ENCODE assay signal across 9 cellular contexts in genomic region chr13:98447881-98448641, GRCh38.
A peak's percentile ranks its signal among the peaks of the same experiment; 100 is the strongest.
DNase-seq lines count a peak whose midpoint lies in the region; ATAC-seq, FAIRE-seq and TF ChIP-seq lines count a peak whose summit lies in the region.
"Had no signal": no experiment of that assay in that cellular context is flagged by ENCODE, and none has a peak within 500 bp of the region (broad histone marks: within the 10 kb centered on the region; RNA-seq: fewer than 3 reads in every experiment).

No MANE protein-coding gene starts in this region.

- H3K4me2 ChIP-seq in DND-41 (ENCODE audit: insufficient read depth, low read length) (no peak overlapping the region), astrocyte (ENCODE audit: low read length) (no peak overlapping the region), keratinocyte (ENCODE audit: control insufficient read depth, extremely low read depth, insufficient read depth, low read depth, low read length) (no peak overlapping the region)

- ATAC-seq in DND-41 (ENCODE audit: insufficient read depth, low read depth) (no peak), GM19023 (IDR thresholded peaks at IDR 0.05; ENCODE audit: unreplicated experiment) (no peak), left lobe of liver (no peak)
- ATAC-seq in natural killer cell treated with Interleukin-12 subunit alpha and Interleukin-12 subunit beta and Interleukin-15 and Interleukin-18, amount 100 ng/mL, for 72 hours, result no peak

- no peak overlapping the region for H2AFZ ChIP-seq in DND-41 (ENCODE audit: low read depth, low read length)
- no peak overlapping the region for H2AFZ ChIP-seq in astrocyte (ENCODE audit: low read depth, low read length)
- no peak overlapping the region for H2AFZ ChIP-seq in keratinocyte (ENCODE audit: control insufficient read depth, low read length)

- dilution Hi-C loops in keratinocyte (cut with MboI; ENCODE audit: extremely low pct_ligation_motif_present, low sequenced_read_pairs), result no loop called here

- peaks cover 22% of the 10 kb centered on the region for H3K36me3 Mint-ChIP-seq in astrocyte (ENCODE audit: low read depth, unreplicated experiment)
- peaks cover 10% of the 10 kb centered on the region for H3K36me3 Mint-ChIP-seq in natural killer cell treated with Interleukin-12 subunit alpha and Interleukin-12 subunit beta and Interleukin-15 and Interleukin-18, amount 100 ng/mL, for 72 hours

- H3K4me1 Mint-ChIP-seq in astrocyte (ENCODE audit: low read depth, unreplicated experiment), result peaks cover 41% of the 10 kb centered on the region
- peaks cover 8 to 19% of the 10 kb centered on the region in 2 donors for H3K4me1 Mint-ChIP-seq in natural killer cell treated with Interleukin-12 subunit alpha and Interleukin-12 subunit beta and Interleukin-15 and Interleukin-18, amount 100 ng/mL, for 72 hours (ENCODE audit: low read depth in 2 of 2)

- H3K27ac Mint-ChIP-seq in astrocyte (ENCODE audit: unreplicated experiment), result no peak overlapping the region
- peak overlapping the region in 1 of 2 donors; percentile 16 for H3K27ac Mint-ChIP-seq in natural killer cell treated with Interleukin-12 subunit alpha and Interleukin-12 subunit beta and Interleukin-15 and Interleukin-18, amount 100 ng/mL, for 72 hours

- H3K9me3 ChIP-seq in DND-41 (ENCODE audit: insufficient read depth, low read length, severe bottlenecking) (no peaks in the 10 kb centered on the region), astrocyte (ENCODE audit: insufficient read depth, low read depth, low read length) (no peaks in the 10 kb centered on the region), keratinocyte (ENCODE audit: control insufficient read depth, low read depth, low read length) (no peaks in the 10 kb centered on the region)
- H3K9me3 ChIP-seq in effector memory CD4-positive, alpha-beta T cell (ENCODE audit: control insufficient read depth, low read length), result no peaks in the 10 kb centered on the region
- H3K9me3 ChIP-seq: SJSA1 had no signal

- H3K9ac ChIP-seq in DND-41 (ENCODE audit: low read depth, low read length) (no peak overlapping the region), astrocyte (ENCODE audit: low read length) (no peak overlapping the region), keratinocyte (ENCODE audit: control insufficient read depth, extremely low read depth, insufficient read depth, low read length) (no peak overlapping the region)

- TF ChIP-seq CTCF in DND-41 (IDR thresholded peaks at IDR 0.05; ENCODE audit: borderline replicate concordance, extremely low read depth, low read length, poor library complexity, severe bottlenecking) (peak; percentile 39), LNCAP (IDR thresholded peaks at IDR 0.05) (peak; percentile 76), astrocyte (IDR thresholded peaks at IDR 0.05; ENCODE audit: insufficient read depth, low read depth, low read length) (peak; percentile 59), keratinocyte (optimal IDR thresholded peaks at IDR 0.05 in 1 of 3, IDR thresholded peaks at IDR 0.05 in 1 of 3, conservative IDR thresholded peaks at IDR 0.05 in 1 of 3; ENCODE audit: extremely low read depth in 1 of 3, insufficient read depth in 2 of 3, low read length in 3 of 3) (peak in 2 of 3 experiments; percentile 25 to 44)

- no peaks in the 10 kb centered on the region for H3K9me1 ChIP-seq in keratinocyte (ENCODE audit: control insufficient read depth, extremely low read depth, insufficient read depth, low read length)

- H4K20me1 ChIP-seq in DND-41 (ENCODE audit: insufficient read depth, low read length) (peaks cover 22% of the 10 kb centered on the region), astrocyte (ENCODE audit: insufficient read depth, low read length) (peaks cover 46% of the 10 kb centered on the region), keratinocyte (ENCODE audit: control insufficient read depth, extremely low read depth, insufficient read depth, low read length) (no peaks in the 10 kb centered on the region)

- 0 out of 2 replicates have a peak, but pooled peaks cover 3% of the 10 kb centered on the region for H3K79me2 ChIP-seq in DND-41 (ENCODE audit: insufficient read depth, low read length)
- H3K79me2 ChIP-seq in astrocyte (ENCODE audit: insufficient read depth, low read length), result no peaks in the 10 kb centered on the region
- peaks cover 3% of the 10 kb centered on the region for H3K79me2 ChIP-seq in keratinocyte (ENCODE audit: control insufficient read depth, insufficient read depth, low read length)

- H3K36me3 ChIP-seq in DND-41 (ENCODE audit: insufficient read depth, low read length), result peaks cover 43% of the 10 kb centered on the region
- peaks cover 20% of the 10 kb centered on the region for H3K36me3 ChIP-seq in astrocyte (ENCODE audit: insufficient read depth, low read length)
- peaks cover 23 to 35% of the 10 kb centered on the region in 2 experiments for H3K36me3 ChIP-seq in keratinocyte (ENCODE audit: control insufficient read depth in 2 of 2, extremely low read depth in 1 of 2, insufficient read depth in 2 of 2, low read length in 2 of 2)
- H3K36me3 ChIP-seq in effector memory CD4-positive, alpha-beta T cell (ENCODE audit: control insufficient read depth, insufficient read depth, low read length), result peaks cover 25% of the 10 kb centered on the region

- DNase-seq in DND-41 (no peak), astrocyte (ENCODE audit: low read depth) (peak; percentile 12), keratinocyte (ENCODE audit: low read depth, low spot score) (no peak), left lobe of liver (ENCODE audit: low spot score) (no peak)
- DNase-seq in effector memory CD4-positive, alpha-beta T cell, result no peak
- no peak for DNase-seq in natural killer cell treated with Interleukin-12 subunit alpha and Interleukin-12 subunit beta and Interleukin-15 and Interleukin-18, amount 100 ng/mL, for 72 hours (ENCODE audit: low spot score)

- FAIRE-seq in astrocyte (lab: Jason Lieb, UNC), result no peak
- FAIRE-seq in keratinocyte (lab: Jason Lieb, UNC), result no peak

- no peak overlapping the region for H3K4me3 Mint-ChIP-seq in astrocyte (ENCODE audit: unreplicated experiment)
- no peak overlapping the region for H3K4me3 Mint-ChIP-seq in natural killer cell treated with Interleukin-12 subunit alpha and Interleukin-12 subunit beta and Interleukin-15 and Interleukin-18, amount 100 ng/mL, for 72 hours

- H3K27me3 ChIP-seq in DND-41 (ENCODE audit: insufficient read depth, low read length, poor library complexity), result no peaks in the 10 kb centered on the region
- no peaks in the 10 kb centered on the region for H3K27me3 ChIP-seq in astrocyte (ENCODE audit: insufficient read depth, low read length)
- no peaks in the 10 kb centered on the region for H3K27me3 ChIP-seq in keratinocyte (ENCODE audit: control insufficient read depth, extremely low read depth, insufficient read depth, low read length)
- H3K27me3 ChIP-seq in effector memory CD4-positive, alpha-beta T cell (replicated peaks; ENCODE audit: control insufficient read depth, insufficient read depth, low read length, poor library complexity, severe bottlenecking), result no peaks in the 10 kb centered on the region
- H3K27me3 ChIP-seq: SJSA1 had no signal

- no peak overlapping the region for H3K4me3 ChIP-seq in DND-41 (ENCODE audit: low read depth in 1 of 2, low read length in 2 of 2)
- H3K4me3 ChIP-seq in astrocyte (ENCODE audit: insufficient read depth, low read depth, low read length), result no peak overlapping the region
- H3K4me3 ChIP-seq in keratinocyte (ENCODE audit: control insufficient read depth in 2 of 3, extremely low read depth in 1 of 3, insufficient read depth in 2 of 3, low read depth in 1 of 3, low read length in 3 of 3), result no peak overlapping the region
- no peak overlapping the region for H3K4me3 ChIP-seq in effector memory CD4-positive, alpha-beta T cell (ENCODE audit: insufficient read depth, low read depth, low read length, poor library complexity, severe bottlenecking)
- H3K4me3 ChIP-seq: SJSA1 had no signal

- H3K27ac ChIP-seq in DND-41 (ENCODE audit: low read length) (no peak overlapping the region), astrocyte (ENCODE audit: low read depth, low read length) (no peak overlapping the region), keratinocyte (ENCODE audit: control insufficient read depth, insufficient read depth, low read length) (no peak overlapping the region)
- no peak overlapping the region for H3K27ac ChIP-seq in effector memory CD4-positive, alpha-beta T cell (ENCODE audit: insufficient read depth, low read length, poor library complexity, severe bottlenecking)
- H3K27ac ChIP-seq: SJSA1 had no signal

- no peaks in the 10 kb centered on the region for H3K9me3 Mint-ChIP-seq in astrocyte (ENCODE audit: unreplicated experiment)
- H3K9me3 Mint-ChIP-seq in natural killer cell treated with Interleukin-12 subunit alpha and Interleukin-12 subunit beta and Interleukin-15 and Interleukin-18, amount 100 ng/mL, for 72 hours, result no peaks in the 10 kb centered on the region

- H3K4me1 ChIP-seq in DND-41 (ENCODE audit: insufficient read depth, low read length) (peaks cover 24% of the 10 kb centered on the region), astrocyte (ENCODE audit: insufficient read depth, low read length) (peaks cover 31% of the 10 kb centered on the region), keratinocyte (ENCODE audit: control insufficient read depth, extremely low read depth, insufficient read depth, low read length) (peaks cover 12% of the 10 kb centered on the region)
- H3K4me1 ChIP-seq in effector memory CD4-positive, alpha-beta T cell (ENCODE audit: control insufficient read depth, insufficient read depth, low read length, poor library complexity, severe bottlenecking), result peaks cover 16% of the 10 kb centered on the region

- no peaks in the 10 kb centered on the region for H3K27me3 Mint-ChIP-seq in astrocyte (ENCODE audit: low read depth, unreplicated experiment)
- H3K27me3 Mint-ChIP-seq in natural killer cell treated with Interleukin-12 subunit alpha and Interleukin-12 subunit beta and Interleukin-15 and Interleukin-18, amount 100 ng/mL, for 72 hours, result no peaks in the 10 kb centered on the region
